Comparison of ENCODE assay signal across 11 cellular contexts in the genomic region with DNA sequence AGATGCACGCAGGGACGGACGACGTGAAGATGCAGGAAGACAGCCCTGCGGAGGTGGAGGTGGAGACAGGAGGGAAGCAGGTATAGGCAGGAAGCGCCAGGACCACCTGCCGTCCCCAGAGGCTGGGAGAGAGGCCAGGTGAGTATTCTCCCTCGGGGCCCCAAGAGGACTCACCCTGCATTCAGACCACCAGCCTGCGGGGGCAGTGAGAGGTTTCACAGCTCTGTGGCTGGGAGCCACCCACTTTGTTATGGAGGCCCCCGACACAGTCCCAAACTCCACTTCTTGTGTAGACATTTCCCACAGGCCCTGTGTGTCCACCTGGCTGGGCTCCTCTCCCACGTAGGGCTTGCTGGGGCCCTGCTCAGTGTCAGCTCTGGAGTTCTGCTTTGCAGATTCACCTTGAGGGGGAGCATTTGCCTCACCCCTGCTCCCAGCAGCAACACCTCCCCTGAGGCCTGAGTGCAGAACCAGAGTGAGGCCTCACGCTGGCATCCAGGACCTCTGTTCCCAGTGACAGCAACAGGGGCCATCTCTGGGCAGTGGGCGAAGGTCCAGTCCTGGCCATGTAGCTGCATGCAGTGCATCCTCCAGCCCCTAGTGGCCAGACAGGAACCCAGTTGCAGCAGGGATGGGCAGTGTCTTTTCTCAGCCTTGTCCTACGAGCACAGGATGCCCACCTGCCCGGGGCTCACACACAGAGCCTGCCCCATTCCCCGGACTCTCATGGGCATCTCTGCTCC.
DNase-seq lines count a peak whose midpoint lies in the region; TF ChIP-seq lines count a peak whose summit lies in the region.
"Had no signal": no experiment of that assay in that cellular context is flagged by ENCODE, and none has a peak within 500 bp of the region (broad histone marks: within the 10 kb centered on the region; RNA-seq: fewer than 3 reads in every experiment).

No MANE protein-coding gene starts in this region.

- H3K27me3 Mint-ChIP-seq in glutamatergic neuron (ENCODE audit: unreplicated experiment), result no peaks in the 10 kb centered on the region

- no peak overlapping the region for H3K4me3 ChIP-seq in SU-DHL-6 (ENCODE audit: insufficient read depth, low read length, poor library complexity, severe bottlenecking)

- H3K36me3 ChIP-seq in SU-DHL-6 (ENCODE audit: low read length), result no peaks in the 10 kb centered on the region

- no peaks in the 10 kb centered on the region for H3F3A ChIP-seq in SU-DHL-6 (ENCODE audit: insufficient read depth)

- H3K27ac ChIP-seq in SU-DHL-6 (ENCODE audit: low read depth, low read length), result no peak overlapping the region

- no peak overlapping the region for H2AFZ ChIP-seq in SU-DHL-6 (ENCODE audit: low read depth, low read length, severe bottlenecking)

- H3K4me3 Mint-ChIP-seq in glutamatergic neuron (ENCODE audit: unreplicated experiment), result no peak overlapping the region
- H3K4me3 Mint-ChIP-seq: central memory CD8-positive, alpha-beta T cell had no signal

- peaks cover 2% of the 10 kb centered on the region for H3K9me3 Mint-ChIP-seq in glutamatergic neuron (ENCODE audit: unreplicated experiment)
- H3K9me3 Mint-ChIP-seq: central memory CD8-positive, alpha-beta T cell had no signal

- H3K27ac Mint-ChIP-seq in glutamatergic neuron (ENCODE audit: unreplicated experiment), result no peak overlapping the region

- H3K4me1 Mint-ChIP-seq in glutamatergic neuron (ENCODE audit: low read depth, unreplicated experiment), result peaks cover 8% of the 10 kb centered on the region

- H3K4me2 ChIP-seq in SU-DHL-6 (ENCODE audit: low read depth, low read length, poor library complexity, severe bottlenecking), result no peak overlapping the region

- H3K36me3 Mint-ChIP-seq in glutamatergic neuron (ENCODE audit: unreplicated experiment), result peaks cover 4% of the 10 kb centered on the region

- no peaks in the 10 kb centered on the region for H3K79me2 ChIP-seq in SU-DHL-6 (ENCODE audit: insufficient read depth, low read length)

- H4K20me1 ChIP-seq in SU-DHL-6 (ENCODE audit: low read depth, low read length), result no peaks in the 10 kb centered on the region

- no peaks in the 10 kb centered on the region for H3K9me2 ChIP-seq in SU-DHL-6 (replicated peaks; ENCODE audit: insufficient read depth, low read length)

- no peaks in the 10 kb centered on the region for H3K9me3 ChIP-seq in SU-DHL-6 (ENCODE audit: insufficient read depth, low read length)

- H3K9ac ChIP-seq in SU-DHL-6 (ENCODE audit: low read length), result no peak overlapping the region

- TF ChIP-seq CTCF in GM12874 (IDR thresholded peaks at IDR 0.05; ENCODE audit: insufficient read depth, low read depth, low read length) (peak; percentile 54; the same call in 1 of the 2 replicates), SU-DHL-6 (IDR thresholded peaks at IDR 0.05; ENCODE audit: insufficient read depth, low read length, poor library complexity, severe bottlenecking) (peak; percentile 14), glutamatergic neuron (IDR thresholded peaks at IDR 0.05; ENCODE audit: partially characterized antibody, unreplicated experiment) (peak; percentile 70)

- DNase-seq in 8988T (peak; percentile 74), glutamatergic neuron (peak; percentile 63), T1000 (lab: John Stamatoyannopoulos, UW) (no peak), inferior parietal cortex (ENCODE audit: extremely low spot score) (no peak), NCI-H2171 treated with DMSO at 0.1 percent for 48 hours (lab: John Stamatoyannopoulos, UW) (no peak)
- DNase-seq in activated CD8-positive, alpha-beta memory T cell treated with anti-CD3 and anti-CD28 coated beads, Interleukin-2, amount 50 U/mL, for 4 hours, result no peak
- DNase-seq: activated CD4-positive, alpha-beta T cell treated with anti-CD3 and anti-CD28 coated beads, Interleukin-2, amount 50 U/mL, for 1 hour; NCI-H524 treated with DMSO at 0.1 percent for 48 hours had no signal

- H3K27me3 ChIP-seq in SU-DHL-6 (ENCODE audit: low read length), result no peaks in the 10 kb centered on the region

Comparison
In these comparisons a context has a peak if more than half of its experiments do, and no peak if none do; other contexts are left out.
1. DNase-seq: peak in 8988T (single experiment) and glutamatergic neuron (single experiment); none in T1000 (single experiment), inferior parietal cortex (single experiment), activated CD8-positive, alpha-beta memory T cell treated with anti-CD3 and anti-CD28 coated beads, Interleukin-2, amount 50 U/mL, for 4 hours (single experiment) and NCI-H2171 treated with DMSO at 0.1 percent for 48 hours (single experiment).
2. CTCF ChIP-seq: peak in every context shown above with its lines; median percentile 70 in glutamatergic neuron; 54 in GM12874; 14 in SU-DHL-6.